ENCODE assay signal across 1 cellular context in genomic region chr11:73878771-73879170, GRCh38.
TF ChIP-seq lines count a peak whose summit lies in the region.

No MANE protein-coding gene starts in this region.

TF ChIP-seq in WTC11, 78 proteins besides CTCF, POLR2A, EP300 and RAD21 (continued from another document):
- TF ChIP-seq FOXP4 (CRISPR knock-in tag; IDR thresholded peaks at IDR 0.05) (no peak), ZBTB21 (CRISPR knock-in tag; IDR thresholded peaks at IDR 0.05; ENCODE audit: borderline replicate concordance) (no peak), USF2 (CRISPR knock-in tag; IDR thresholded peaks at IDR 0.05) (no peak), MLX (CRISPR knock-in tag; IDR thresholded peaks at IDR 0.05) (no peak), ATF2 (CRISPR knock-in tag; IDR thresholded peaks at IDR 0.05; ENCODE audit: borderline replicate concordance, low read depth) (no peak), ELF4 (CRISPR knock-in tag; IDR thresholded peaks at IDR 0.05; ENCODE audit: low read depth) (no peak), EMX1 (CRISPR knock-in tag; IDR thresholded peaks at IDR 0.05) (no peak), SOX15 (CRISPR knock-in tag; IDR thresholded peaks at IDR 0.05) (no peak)
